ENCODE assay signal across 11 cellular contexts in genomic region chr11:94770563-94771120, GRCh38. TPM values are rescaled to one million over a fixed set of nuclear protein-coding genes. Genes with fewer than 3 reads are reported as not detected.
DNase-seq lines count a peak whose midpoint lies in the region; ATAC-seq and TF ChIP-seq lines count a peak whose summit lies in the region.
"Had no signal": no experiment of that assay in that cellular context is flagged by ENCODE, and none has a peak within 500 bp of the region (broad histone marks: within the 10 kb centered on the region; RNA-seq: fewer than 3 reads in every experiment).

No MANE protein-coding gene starts in this region.

- H3K4me1 ChIP-seq in mesenchymal stem cell (ENCODE audit: control insufficient read depth, insufficient read depth, low read depth, low read length) (peaks cover 11% of the 10 kb centered on the region), urinary bladder (ENCODE audit: insufficient read depth) (peaks cover 2% of the 10 kb centered on the region)

- H3K4me1 Mint-ChIP-seq in activated naive CD8-positive, alpha-beta T cell treated with anti-CD3 and anti-CD28 coated beads, Interleukin-2, amount 10 ng/mL, durations not matched to agents 7 days and 5 days = peaks cover 7% of the 10 kb centered on the region
- peaks cover 6% of the 10 kb centered on the region for H3K4me1 Mint-ChIP-seq in activated naive CD8-positive, alpha-beta T cell treated with anti-CD3 and anti-CD28 coated beads for 36 hours

- POLR2A ChIA-PET in activated naive CD8-positive, alpha-beta T cell treated with anti-CD3 and anti-CD28 coated beads, Interleukin-2, amount 10 ng/mL, durations not matched to agents 7 days and 5 days (lab: Charles Lee) = no interaction called here

- H2AK5ac ChIP-seq in mesenchymal stem cell (ENCODE audit: low read length, severe bottlenecking) = no peak overlapping the region

- H2BK15ac ChIP-seq in mesenchymal stem cell (ENCODE audit: low read depth, poor library complexity, severe bottlenecking) = no peak overlapping the region

- H3K4me3 ChIP-seq in brain microvascular endothelial cell (ENCODE audit: low read depth, low read length) = peak overlapping the region; percentile 93
- H3K4me3 ChIP-seq in mesenchymal stem cell (ENCODE audit: insufficient read depth in 1 of 2, low read depth in 1 of 2, low read length in 2 of 2) = peak overlapping the region in 1 of 2 experiments; percentile 93
- H3K4me3 ChIP-seq in urinary bladder (ENCODE audit: low read depth, low read length) = peak overlapping the region; percentile 11

- no peak overlapping the region for H4K91ac ChIP-seq in mesenchymal stem cell (ENCODE audit: low read length)

- peak overlapping the region; percentile 2 for H3K4me3 Mint-ChIP-seq in activated naive CD8-positive, alpha-beta T cell treated with anti-CD3 and anti-CD28 coated beads, Interleukin-2, amount 10 ng/mL, durations not matched to agents 7 days and 5 days
- H3K4me3 Mint-ChIP-seq in activated naive CD8-positive, alpha-beta T cell treated with anti-CD3 and anti-CD28 coated beads for 36 hours = no peak overlapping the region

- no peak overlapping the region for H3K23ac ChIP-seq in mesenchymal stem cell (ENCODE audit: low read length in 2 of 2)

- no peak overlapping the region for H2BK5ac ChIP-seq in mesenchymal stem cell (ENCODE audit: low read depth, low read length, poor library complexity, severe bottlenecking)

- H3K27ac Mint-ChIP-seq in activated naive CD8-positive, alpha-beta T cell treated with anti-CD3 and anti-CD28 coated beads, Interleukin-2, amount 10 ng/mL, durations not matched to agents 7 days and 5 days = no peak overlapping the region
- H3K27ac Mint-ChIP-seq in activated naive CD8-positive, alpha-beta T cell treated with anti-CD3 and anti-CD28 coated beads for 36 hours = no peak overlapping the region

- no peak for TF ChIP-seq CTCF in brain microvascular endothelial cell (IDR thresholded peaks at IDR 0.05; ENCODE audit: low read depth, low read length, missing control alignments)

- H3K36me3 Mint-ChIP-seq in activated naive CD8-positive, alpha-beta T cell treated with anti-CD3 and anti-CD28 coated beads, Interleukin-2, amount 10 ng/mL, durations not matched to agents 7 days and 5 days = peaks cover 2% of the 10 kb centered on the region
- no peaks in the 10 kb centered on the region for H3K36me3 Mint-ChIP-seq in activated naive CD8-positive, alpha-beta T cell treated with anti-CD3 and anti-CD28 coated beads for 36 hours

- no peaks in the 10 kb centered on the region for H3K9me3 ChIP-seq in mesenchymal stem cell (ENCODE audit: control insufficient read depth, low read length)

- H3K36me3 ChIP-seq in brain microvascular endothelial cell (replicated peaks) = no peaks in the 10 kb centered on the region
- no peaks in the 10 kb centered on the region for H3K36me3 ChIP-seq in mesenchymal stem cell (ENCODE audit: control insufficient read depth in 1 of 2, insufficient read depth in 2 of 2, low read depth in 1 of 2, low read length in 2 of 2)
- no peaks in the 10 kb centered on the region for H3K36me3 ChIP-seq in urinary bladder (ENCODE audit: insufficient read depth)

- ATAC-seq in activated naive CD8-positive, alpha-beta T cell treated with anti-CD3 and anti-CD28 coated beads, Interleukin-2, amount 10 ng/mL, durations not matched to agents 7 days and 5 days (ENCODE audit: low read depth) = no peak
- ATAC-seq in HG03565 (IDR thresholded peaks at IDR 0.05; ENCODE audit: unreplicated experiment) = no peak

- no peak overlapping the region for H3K18ac ChIP-seq in mesenchymal stem cell (ENCODE audit: low read depth in 1 of 2, low read length in 2 of 2)

- H2BK120ac ChIP-seq in mesenchymal stem cell (ENCODE audit: low read depth, low read length) = no peak overlapping the region

- H3K79me1 ChIP-seq in mesenchymal stem cell (replicated peaks; ENCODE audit: low read length, poor library complexity, severe bottlenecking) = no peaks in the 10 kb centered on the region

- peaks cover 53% of the 10 kb centered on the region for H3K27me3 Mint-ChIP-seq in activated naive CD8-positive, alpha-beta T cell treated with anti-CD3 and anti-CD28 coated beads, Interleukin-2, amount 10 ng/mL, durations not matched to agents 7 days and 5 days
- peaks cover 41% of the 10 kb centered on the region for H3K27me3 Mint-ChIP-seq in activated naive CD8-positive, alpha-beta T cell treated with anti-CD3 and anti-CD28 coated beads for 36 hours

- H3K27ac ChIP-seq in brain microvascular endothelial cell (no peak overlapping the region), mesenchymal stem cell (ENCODE audit: low read length, poor library complexity, severe bottlenecking) (no peak overlapping the region), urinary bladder (ENCODE audit: low read depth) (no peak overlapping the region)

- H3K27me3 ChIP-seq in brain microvascular endothelial cell (replicated peaks) = no peaks in the 10 kb centered on the region
- H3K27me3 ChIP-seq in mesenchymal stem cell (ENCODE audit: control insufficient read depth in 1 of 2, insufficient read depth in 1 of 2, low read length in 2 of 2) = no peaks in the 10 kb centered on the region

- no peak overlapping the region for H4K8ac ChIP-seq in mesenchymal stem cell (ENCODE audit: low read length)

- H3K9ac ChIP-seq in mesenchymal stem cell (ENCODE audit: low read length) = peak overlapping the region; percentile 94

- H3K14ac ChIP-seq in mesenchymal stem cell (ENCODE audit: low read length in 2 of 2) = no peak overlapping the region

- H3K9me3 Mint-ChIP-seq in activated naive CD8-positive, alpha-beta T cell treated with anti-CD3 and anti-CD28 coated beads, Interleukin-2, amount 10 ng/mL, durations not matched to agents 7 days and 5 days = no peaks in the 10 kb centered on the region
- H3K9me3 Mint-ChIP-seq in activated naive CD8-positive, alpha-beta T cell treated with anti-CD3 and anti-CD28 coated beads for 36 hours = no peaks in the 10 kb centered on the region

- H3K4ac ChIP-seq in mesenchymal stem cell (ENCODE audit: low read depth in 1 of 2, low read length in 2 of 2) = no peak overlapping the region

- peak overlapping the region; percentile 48 for H3K4me2 ChIP-seq in mesenchymal stem cell (ENCODE audit: low read length, poor library complexity, severe bottlenecking)

- H2AFZ ChIP-seq in mesenchymal stem cell (ENCODE audit: low read depth, low read length) = no peak overlapping the region

- no peak overlapping the region for H2BK12ac ChIP-seq in mesenchymal stem cell (ENCODE audit: low read length in 2 of 2)

- 27% methylated on average over 3 of the region's 4 CpGs for WGBS in mesenchymal stem cell
- 63% methylated on average over 4 of the region's 4 CpGs for WGBS in urinary bladder

- in situ Hi-C loops in brain microvascular endothelial cell (cut with HindIII; ENCODE audit: low pct_ligation_motif_present, low sequenced_read_pairs) = no loop called here

- no peak for DNase-seq in activated naive CD8-positive, alpha-beta T cell treated with anti-CD3 and anti-CD28 coated beads, Interleukin-2, amount 10 ng/mL, durations not matched to agents 7 days and 5 days
- no peak for DNase-seq in activated naive CD8-positive, alpha-beta T cell treated with anti-CD3 and anti-CD28 coated beads for 36 hours
- DNase-seq in brain microvascular endothelial cell = no peak
- DNase-seq in mesenchymal stem cell = no peak
- DNase-seq in stimulated activated naive CD4-positive, alpha-beta T cell (lab: John Stamatoyannopoulos, UW) = no peak
- DNase-seq in NCI-H2171 (lab: John Stamatoyannopoulos, UW) = no peak
- DNase-seq: amniotic stem cell; NCI-H345; stimulated activated CD4-positive, alpha-beta T cell treated with anti-CD3 and anti-CD28 coated beads, Interleukin-2, amount 100 ng/mL, for 48 hours had no signal

RNA-seq across cellular contexts. Expression of gene AMOTL1, which starts 2.5 kb away (rescaled TPM):
- total RNA-seq in activated naive CD8-positive, alpha-beta T cell treated with anti-CD3 and anti-CD28 coated beads, Interleukin-2, amount 10 ng/mL, durations not matched to agents 7 days and 5 days = 1 to 10 TPM; 4.4 to 4.8 TPM
- total RNA-seq in activated naive CD8-positive, alpha-beta T cell treated with anti-CD3 and anti-CD28 coated beads for 36 hours = 1 to 10 TPM; 1.0 to 1.3 TPM
- polyA plus RNA-seq in mesenchymal stem cell (2013, experiment 1 of 2) = 20.5 TPM
- polyA plus RNA-seq in mesenchymal stem cell (2013, experiment 2 of 2) = 19.9 TPM
- 79.3 TPM for total RNA-seq in urinary bladder
- 48.2 TPM for polyA plus RNA-seq in urinary bladder

Comparison
In these comparisons a context has a peak if more than half of its experiments do, and no peak if none do; other contexts are left out.
1. RNA of gene AMOTL1, which starts 2.5 kb away (total RNA-seq): 79.3 TPM in urinary bladder (single experiment); 4.4 to 4.8 TPM in activated naive CD8-positive, alpha-beta T cell treated with anti-CD3 and anti-CD28 coated beads, Interleukin-2, amount 10 ng/mL, durations not matched to agents 7 days and 5 days and 1.0 to 1.3 TPM in activated naive CD8-positive, alpha-beta T cell treated with anti-CD3 and anti-CD28 coated beads for 36 hours; every median in the first group is over 10 times any median in the second.